ENCODE assay signal across 2 cellular contexts in genomic region chr16:4704491-4704890, GRCh38.
TF ChIP-seq lines count a peak whose summit lies in the region.

No MANE protein-coding gene starts in this region.

TF ChIP-seq in SK-N-SH, 30 proteins besides CTCF, POLR2A, EP300 and RAD21:
- TF ChIP-seq GATA2 (CRISPR knock-in tag; IDR thresholded peaks at IDR 0.05), result no peak
- TF ChIP-seq TEAD4 (IDR thresholded peaks at IDR 0.05; ENCODE audit: borderline replicate concordance, insufficient read depth), result no peak
- no peak for TF ChIP-seq GABPA (IDR thresholded peaks at IDR 0.05; ENCODE audit: low read depth)
- no peak for TF ChIP-seq ELF1 (IDR thresholded peaks at IDR 0.05)
- TF ChIP-seq MXI1 (IDR thresholded peaks at IDR 0.05; ENCODE audit: low read depth, low read length), result no peak
- no peak for TF ChIP-seq TCF12 (IDR thresholded peaks at IDR 0.05)
- no peak for TF ChIP-seq FOSL2 (IDR thresholded peaks at IDR 0.05; ENCODE audit: borderline replicate concordance, low read depth)
- no peak for TF ChIP-seq NRF1 (IDR thresholded peaks at IDR 0.05; ENCODE audit: low read depth, low read length)
- no peak for TF ChIP-seq FOXM1 (IDR thresholded peaks at IDR 0.05; ENCODE audit: low read depth)
- no peak for TF ChIP-seq IRF3 (IDR thresholded peaks at IDR 0.05; ENCODE audit: low read depth, low read length)
- no peak for TF ChIP-seq RCOR1 (IDR thresholded peaks at IDR 0.05; ENCODE audit: low read length)
- TF ChIP-seq MEF2A (IDR thresholded peaks at IDR 0.05; ENCODE audit: borderline replicate concordance, low read depth), result no peak
- TF ChIP-seq REST (IDR thresholded peaks at IDR 0.05; ENCODE audit: low read depth, low read length), result no peak
- no peak for TF ChIP-seq ZBTB33 (IDR thresholded peaks at IDR 0.05; ENCODE audit: borderline replicate concordance, low read depth)
- no peak for TF ChIP-seq USF1 (IDR thresholded peaks at IDR 0.05; ENCODE audit: borderline replicate concordance, low read depth)
- TF ChIP-seq JUND (IDR thresholded peaks at IDR 0.05), result no peak

TF ChIP-seq in SK-N-SH treated with all-trans-retinoic acid at 6 μM for 48 hours, 23 proteins besides CTCF, POLR2A, EP300 and RAD21:
- TF ChIP-seq PPARA (CRISPR knock-in tag; IDR thresholded peaks at IDR 0.05; ENCODE audit: borderline replicate concordance), result no peak
- TF ChIP-seq ESRRG (CRISPR knock-in tag; IDR thresholded peaks at IDR 0.05), result no peak
- no peak for TF ChIP-seq TOX (CRISPR knock-in tag; IDR thresholded peaks at IDR 0.05; ENCODE audit: borderline replicate concordance)
- no peak for TF ChIP-seq CSDC2 (CRISPR knock-in tag; IDR thresholded peaks at IDR 0.05)
- TF ChIP-seq BACH2 (CRISPR knock-in tag; IDR thresholded peaks at IDR 0.05; ENCODE audit: borderline replicate concordance), result no peak
- no peak for TF ChIP-seq SNAI2 (CRISPR knock-in tag; IDR thresholded peaks at IDR 0.05)
- TF ChIP-seq ZFP3 (CRISPR knock-in tag; IDR thresholded peaks at IDR 0.05), result no peak
- TF ChIP-seq ZFP30 (CRISPR knock-in tag; IDR thresholded peaks at IDR 0.05), result no peak
